ENCODE assay signal across 8 cellular contexts in genomic region chr15:75625542-75626347, GRCh38. TPM values are rescaled to one million over a fixed set of nuclear protein-coding genes. Genes with fewer than 3 reads are reported as not detected.
DNase-seq lines count a peak whose midpoint lies in the region; ATAC-seq and TF ChIP-seq lines count a peak whose summit lies in the region.

TSS of gene SNUPN (minus strand) at chr15:75625725. CDS start at chr15:75621051, 4,674 bp downstream.

- no peaks in the 10 kb centered on the region for H3K9me3 ChIP-seq in SU-DHL-6 (ENCODE audit: insufficient read depth, low read length)
- H3K9me3 ChIP-seq in thoracic aorta: no peaks in the 10 kb centered on the region

- H3K4me2 ChIP-seq in SU-DHL-6 (ENCODE audit: low read depth, low read length, poor library complexity, severe bottlenecking): peak within 1 kb of the TSS; percentile 91

- no peaks in the 10 kb centered on the region for H3K9me2 ChIP-seq in SU-DHL-6 (replicated peaks; ENCODE audit: insufficient read depth, low read length)

- H3K27me3 ChIP-seq in SU-DHL-6 (ENCODE audit: low read length) (no peaks in the 10 kb centered on the region), thoracic aorta (replicated peaks; ENCODE audit: insufficient read depth) (no peaks in the 10 kb centered on the region)

- peaks cover 34% of the 10 kb centered on the region for H3K4me1 Mint-ChIP-seq in activated naive CD8-positive, alpha-beta T cell treated with anti-CD3 and anti-CD28 coated beads for 36 hours
- H3K4me1 Mint-ChIP-seq in glutamatergic neuron (ENCODE audit: low read depth, unreplicated experiment): peaks cover 7% of the 10 kb centered on the region
- peaks cover 24% of the 10 kb centered on the region for H3K4me1 Mint-ChIP-seq in osteocyte (ENCODE audit: unreplicated experiment)

- peak within 1 kb of the TSS; percentile 92 for H3K4me3 Mint-ChIP-seq in activated naive CD8-positive, alpha-beta T cell treated with anti-CD3 and anti-CD28 coated beads for 36 hours
- peak within 1 kb of the TSS; percentile 97 for H3K4me3 Mint-ChIP-seq in glutamatergic neuron (ENCODE audit: unreplicated experiment)
- H3K4me3 Mint-ChIP-seq in osteocyte (ENCODE audit: unreplicated experiment): peak within 1 kb of the TSS; percentile 88

- peak within 1 kb of the TSS; percentile 93 for H2AFZ ChIP-seq in SU-DHL-6 (ENCODE audit: low read depth, low read length, severe bottlenecking)

- H3K27ac ChIP-seq in SU-DHL-6 (ENCODE audit: low read depth, low read length): peak within 1 kb of the TSS; percentile 83
- H3K27ac ChIP-seq in thoracic aorta: peak within 1 kb of the TSS; percentile 93 to 99

- TF ChIP-seq CTCF in SU-DHL-6 (IDR thresholded peaks at IDR 0.05; ENCODE audit: insufficient read depth, low read length, poor library complexity, severe bottlenecking) (no peak), glutamatergic neuron (IDR thresholded peaks at IDR 0.05; ENCODE audit: partially characterized antibody, unreplicated experiment) (no peak), osteocyte (IDR thresholded peaks at IDR 0.05) (no peak), thoracic aorta (IDR thresholded peaks at IDR 0.05) (no peak)

- H3K27me3 Mint-ChIP-seq in activated naive CD8-positive, alpha-beta T cell treated with anti-CD3 and anti-CD28 coated beads for 36 hours: no peaks in the 10 kb centered on the region
- peaks cover 2% of the 10 kb centered on the region for H3K27me3 Mint-ChIP-seq in glutamatergic neuron (ENCODE audit: unreplicated experiment)
- no peaks in the 10 kb centered on the region for H3K27me3 Mint-ChIP-seq in osteocyte (ENCODE audit: unreplicated experiment)

- H3K9me3 Mint-ChIP-seq in activated naive CD8-positive, alpha-beta T cell treated with anti-CD3 and anti-CD28 coated beads for 36 hours: peaks cover 8% of the 10 kb centered on the region
- H3K9me3 Mint-ChIP-seq in glutamatergic neuron (ENCODE audit: unreplicated experiment) (peaks cover 6% of the 10 kb centered on the region), osteocyte (ENCODE audit: unreplicated experiment) (no peaks in the 10 kb centered on the region)

- H3F3A ChIP-seq in SU-DHL-6 (ENCODE audit: insufficient read depth): peaks cover 19% of the 10 kb centered on the region; the same call in 1 of the 2 replicates

- H4K20me1 ChIP-seq in SU-DHL-6 (ENCODE audit: low read depth, low read length): no peaks in the 10 kb centered on the region

- no peaks in the 10 kb centered on the region for H3K79me2 ChIP-seq in SU-DHL-6 (ENCODE audit: insufficient read depth, low read length)

- H3K9ac ChIP-seq in SU-DHL-6 (ENCODE audit: low read length): peak within 1 kb of the TSS; percentile 95

- peak; percentile 73 for ATAC-seq in HG02571 (IDR thresholded peaks at IDR 0.05; ENCODE audit: unreplicated experiment)
- ATAC-seq in thoracic aorta (ENCODE audit: insufficient number of reproducible peaks, low FRiP score, low read depth): peak; percentile 87

- peaks cover 22% of the 10 kb centered on the region for H3K36me3 Mint-ChIP-seq in activated naive CD8-positive, alpha-beta T cell treated with anti-CD3 and anti-CD28 coated beads for 36 hours
- H3K36me3 Mint-ChIP-seq in glutamatergic neuron (ENCODE audit: unreplicated experiment) (no peaks in the 10 kb centered on the region), osteocyte (ENCODE audit: unreplicated experiment) (no peaks in the 10 kb centered on the region)

- H3K4me3 ChIP-seq in SU-DHL-6 (ENCODE audit: insufficient read depth, low read length, poor library complexity, severe bottlenecking) (peak within 1 kb of the TSS; percentile 100), thoracic aorta (peak within 1 kb of the TSS; percentile 100)

- H3K36me3 ChIP-seq in SU-DHL-6 (ENCODE audit: low read length) (no peaks in the 10 kb centered on the region), thoracic aorta (no peaks in the 10 kb centered on the region)

- DNase-seq in GM04504 (ENCODE audit: low read depth) (peak; percentile 79), NCI-H1092 treated with DMSO at 0.1 percent for 48 hours (lab: John Stamatoyannopoulos, UW) (peak; percentile 85), glutamatergic neuron (peak; percentile 93), osteocyte (ENCODE audit: extremely low spot score, unreplicated experiment) (peak; percentile 94), thoracic aorta (ENCODE audit: low spot score) (peak; percentile 74)
- peak; percentile 92 for DNase-seq in activated naive CD8-positive, alpha-beta T cell treated with anti-CD3 and anti-CD28 coated beads for 36 hours

- peak within 1 kb of the TSS; percentile 97 for H3K27ac Mint-ChIP-seq in activated naive CD8-positive, alpha-beta T cell treated with anti-CD3 and anti-CD28 coated beads for 36 hours
- peak within 1 kb of the TSS; percentile 97 for H3K27ac Mint-ChIP-seq in glutamatergic neuron (ENCODE audit: unreplicated experiment)
- peak within 1 kb of the TSS; percentile 97 for H3K27ac Mint-ChIP-seq in osteocyte (ENCODE audit: unreplicated experiment)

- H3K4me1 ChIP-seq in thoracic aorta (ENCODE audit: control insufficient read depth in 1 of 2, low read depth in 2 of 2): peaks cover 9 to 21% of the 10 kb centered on the region in 2 donors

RNA-seq across cellular contexts. Expression of gene SNUPN, which starts in this region (rescaled TPM):
- total RNA-seq in activated naive CD8-positive, alpha-beta T cell treated with anti-CD3 and anti-CD28 coated beads for 36 hours: 10 to 100 TPM; 34.1 to 34.8 TPM
- total RNA-seq in glutamatergic neuron (ENCODE audit: unreplicated experiment): 15.5 TPM
- 27.0 and 27.9 TPM in 2 replicates for total RNA-seq in osteocyte
- total RNA-seq in thoracic aorta: 10 to 100 TPM in 1 of 2 donors, 1 to 10 TPM in 1; 5.8 to 16.9 TPM

Comparison
In these comparisons a context has a peak if more than half of its experiments do, and no peak if none do; other contexts are left out.
1. Peak in every context shown above with its lines: DNase-seq, ATAC-seq, H3K4me3 ChIP-seq and H3K27ac ChIP-seq.